8 cellular contexts compared by ENCODE assay signal in the genomic region with DNA sequence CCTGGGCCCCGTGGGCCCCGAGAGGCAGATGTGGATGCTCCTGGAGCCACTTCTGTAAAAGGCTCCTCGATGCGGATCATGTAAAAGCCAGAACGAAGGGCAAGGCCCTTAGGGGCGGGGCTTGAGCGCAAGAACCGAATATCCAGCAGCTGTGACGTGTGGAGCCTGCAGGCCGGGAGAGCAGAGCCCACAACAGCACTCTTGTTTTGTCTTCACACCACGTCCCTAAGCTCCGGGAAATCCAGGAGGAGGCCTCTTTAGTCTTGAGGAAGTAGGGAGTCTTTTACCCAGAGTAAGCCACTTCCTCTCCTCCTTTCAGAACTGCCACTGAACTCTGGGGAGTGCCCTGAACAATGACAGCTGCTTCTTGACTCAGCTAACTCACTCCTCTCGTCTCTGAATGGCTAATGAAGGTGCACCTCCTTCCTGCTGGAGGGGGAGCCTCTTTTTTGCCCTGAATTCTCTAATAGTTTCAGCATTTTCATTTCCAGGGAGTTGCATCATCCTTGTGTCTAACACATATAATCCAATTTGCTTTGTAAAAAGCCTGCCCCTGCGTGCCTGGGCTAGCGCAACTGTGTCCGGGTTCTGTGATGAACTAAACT. TPM values are rescaled to one million over a fixed set of nuclear protein-coding genes. Genes with fewer than 3 reads are reported as not detected.
A peak's percentile ranks its signal among the peaks of the same experiment; 100 is the strongest.
DNase-seq lines count a peak whose midpoint lies in the region; ATAC-seq lines count a peak whose summit lies in the region.

No MANE protein-coding gene starts in this region.

- H3K9me3 ChIP-seq in CD8-positive, alpha-beta memory T cell (ENCODE audit: low read length) = no peaks in the 10 kb centered on the region

- ATAC-seq in HG03354 (IDR thresholded peaks at IDR 0.05; ENCODE audit: poor library complexity, severe bottlenecking, unreplicated experiment) (peak; percentile 73), left lobe of liver (peak; percentile 61), HG02938 (IDR thresholded peaks at IDR 0.05; ENCODE audit: unreplicated experiment) (no peak), GM21576 (IDR thresholded peaks at IDR 0.05; ENCODE audit: unreplicated experiment) (no peak)
- peak; percentile 64 for ATAC-seq in central memory CD8-positive, alpha-beta T cell (replicated peaks; ENCODE audit: extremely low read depth, poor library complexity, severe bottlenecking)
- ATAC-seq in stimulated activated memory B cell treated with anti-CD40 and anti-IgM and Interleukin-4, amounts not matched to agents 10 μg/mL and 1 μg/mL and 100 μg/mL, for 72 hours = peak; percentile 87

- H3K27me3 ChIP-seq in CD8-positive, alpha-beta memory T cell (ENCODE audit: insufficient read depth, low read length, poor library complexity, severe bottlenecking) = no peaks in the 10 kb centered on the region

- peak in 1 of 5 donors; percentile 25 for DNase-seq in CD8-positive, alpha-beta memory T cell
- DNase-seq in SIG-M5 treated with dmso at 0.1 percent for 504 hours (lab: John Stamatoyannopoulos, UW; ENCODE audit: unreplicated experiment) = peak; percentile 96
- DNase-seq in central memory CD8-positive, alpha-beta T cell (ENCODE audit: low spot score in 2 of 2) = no peak
- DNase-seq in left lobe of liver (ENCODE audit: low spot score) = no peak

- no peak overlapping the region for H3K4me3 ChIP-seq in CD8-positive, alpha-beta memory T cell (ENCODE audit: low read length)

- no peaks in the 10 kb centered on the region for H3K9me3 Mint-ChIP-seq in CD8-positive, alpha-beta memory T cell
- no peaks in the 10 kb centered on the region for H3K9me3 Mint-ChIP-seq in central memory CD8-positive, alpha-beta T cell
- H3K9me3 Mint-ChIP-seq in stimulated activated memory B cell treated with anti-CD40 and anti-IgM and Interleukin-4, amounts not matched to agents 10 μg/mL and 1 μg/mL and 100 μg/mL, for 72 hours = no peaks in the 10 kb centered on the region

- POLR2A ChIA-PET in CD8-positive, alpha-beta memory T cell (lab: Charles Lee) = no interaction called here

- H3K36me3 ChIP-seq in CD8-positive, alpha-beta memory T cell (ENCODE audit: insufficient read depth, low read length) = peaks cover 25% of the 10 kb centered on the region

- peak overlapping the region in 6 of 8 donors; percentile 37 to 87 (median 62) for H3K27ac Mint-ChIP-seq in CD8-positive, alpha-beta memory T cell
- H3K27ac Mint-ChIP-seq in central memory CD8-positive, alpha-beta T cell (ENCODE audit: low read depth) = peak overlapping the region; percentile 47
- peak overlapping the region; percentile 11 for H3K27ac Mint-ChIP-seq in stimulated activated memory B cell treated with anti-CD40 and anti-IgM and Interleukin-4, amounts not matched to agents 10 μg/mL and 1 μg/mL and 100 μg/mL, for 72 hours

- no peaks in the 10 kb centered on the region for H3K27me3 Mint-ChIP-seq in CD8-positive, alpha-beta memory T cell
- no peaks in the 10 kb centered on the region for H3K27me3 Mint-ChIP-seq in central memory CD8-positive, alpha-beta T cell
- H3K27me3 Mint-ChIP-seq in stimulated activated memory B cell treated with anti-CD40 and anti-IgM and Interleukin-4, amounts not matched to agents 10 μg/mL and 1 μg/mL and 100 μg/mL, for 72 hours = no peaks in the 10 kb centered on the region

- peak overlapping the region in 3 of 7 donors; percentile 23 to 33 (median 25) for H3K4me3 Mint-ChIP-seq in CD8-positive, alpha-beta memory T cell
- H3K4me3 Mint-ChIP-seq in central memory CD8-positive, alpha-beta T cell = no peak overlapping the region
- peak overlapping the region; percentile 49 for H3K4me3 Mint-ChIP-seq in stimulated activated memory B cell treated with anti-CD40 and anti-IgM and Interleukin-4, amounts not matched to agents 10 μg/mL and 1 μg/mL and 100 μg/mL, for 72 hours

- no peak overlapping the region for H3K27ac ChIP-seq in CD8-positive, alpha-beta memory T cell (ENCODE audit: low read depth, low read length)

- peaks cover 11% of the 10 kb centered on the region for H3K4me1 ChIP-seq in CD8-positive, alpha-beta memory T cell (ENCODE audit: insufficient read depth, low read length)

- H3K4me1 Mint-ChIP-seq in CD8-positive, alpha-beta memory T cell = peaks cover 12 to 22% (median 13%) of the 10 kb centered on the region in 3 donors
- peaks cover 10% of the 10 kb centered on the region for H3K4me1 Mint-ChIP-seq in central memory CD8-positive, alpha-beta T cell
- H3K4me1 Mint-ChIP-seq in stimulated activated memory B cell treated with anti-CD40 and anti-IgM and Interleukin-4, amounts not matched to agents 10 μg/mL and 1 μg/mL and 100 μg/mL, for 72 hours = peaks cover 16% of the 10 kb centered on the region

- CTCF ChIA-PET in CD8-positive, alpha-beta memory T cell (lab: Charles Lee) = no interaction called here

- peaks cover 8 to 70% (median 16%) of the 10 kb centered on the region in 3 donors for H3K36me3 Mint-ChIP-seq in CD8-positive, alpha-beta memory T cell
- peaks cover 39% of the 10 kb centered on the region for H3K36me3 Mint-ChIP-seq in central memory CD8-positive, alpha-beta T cell (ENCODE audit: insufficient read depth)
- H3K36me3 Mint-ChIP-seq in stimulated activated memory B cell treated with anti-CD40 and anti-IgM and Interleukin-4, amounts not matched to agents 10 μg/mL and 1 μg/mL and 100 μg/mL, for 72 hours = peaks cover 57% of the 10 kb centered on the region

RNA-seq across cellular contexts. Expression of a gene that starts 12.5 kb away (rescaled TPM):
- 10 to 100 TPM; 54.4 to 55.9 TPM for total RNA-seq in CD8-positive, alpha-beta memory T cell
- polyA plus RNA-seq in CD8-positive, alpha-beta memory T cell = 34.2 TPM
- total RNA-seq in left lobe of liver = 12.7 TPM

RNA-seq across cellular contexts. Expression of a gene that starts 23.1 kb away (rescaled TPM):
- total RNA-seq in CD8-positive, alpha-beta memory T cell = under 1 TPM; 0.16 to 0.20 TPM
- 0.70 TPM for polyA plus RNA-seq in CD8-positive, alpha-beta memory T cell
- total RNA-seq in left lobe of liver = 2.5 TPM

Comparison
In these comparisons a context has a peak if more than half of its experiments do, and no peak if none do; other contexts are left out.
1. H3K27ac Mint-ChIP-seq: peak in every context shown above with its lines; median percentile 62 in CD8-positive, alpha-beta memory T cell; 47 in central memory CD8-positive, alpha-beta T cell; 11 in stimulated activated memory B cell treated with anti-CD40 and anti-IgM and Interleukin-4, amounts not matched to agents 10 μg/mL and 1 μg/mL and 100 μg/mL, for 72 hours.
2. ATAC-seq: peak in HG03354 (single experiment), central memory CD8-positive, alpha-beta T cell (single experiment), left lobe of liver (single experiment) and stimulated activated memory B cell treated with anti-CD40 and anti-IgM and Interleukin-4, amounts not matched to agents 10 μg/mL and 1 μg/mL and 100 μg/mL, for 72 hours (single experiment); none in HG02938 (single experiment) and GM21576 (single experiment).